2 cellular contexts compared by ENCODE assay signal in genomic region chr4:7968262-7968896, GRCh38.
A peak's percentile ranks its signal among the peaks of the same experiment; 100 is the strongest.
TF ChIP-seq lines count a peak whose summit lies in the region.

No MANE protein-coding gene starts in this region.

TF ChIP-seq in HEK293, 187 proteins besides CTCF, POLR2A, EP300 and RAD21:
- TF ChIP-seq ZSCAN30 (tag by site-specific recombination; IDR thresholded peaks at IDR 0.05) (no peak), ZNF600 (tag by site-specific recombination; IDR thresholded peaks at IDR 0.05) (peak; percentile 72), ZBTB26 (tag by site-specific recombination; optimal IDR thresholded peaks at IDR 0.05) (no peak)

TF ChIP-seq in endothelial cell of umbilical vein, 7 proteins besides CTCF, POLR2A, EP300 and RAD21:
- TF ChIP-seq JUN (IDR thresholded peaks at IDR 0.05; ENCODE audit: borderline replicate concordance, insufficient read depth, insufficient read length, low read depth) (no peak), MAX (IDR thresholded peaks at IDR 0.05; ENCODE audit: insufficient read depth, insufficient read length) (no peak), MYC (IDR thresholded peaks at IDR 0.05; ENCODE audit: low read depth, low read length) (no peak), FOS (IDR thresholded peaks at IDR 0.05; ENCODE audit: borderline replicate concordance, insufficient read depth, low read length) (no peak), GATA2 (IDR thresholded peaks at IDR 0.05; ENCODE audit: insufficient read depth, insufficient read length, low read depth, low read length) (no peak), POLR2AphosphoS5 (IDR thresholded peaks at IDR 0.05; ENCODE audit: insufficient read depth, low read depth, low read length) (peak; percentile 65), EZH2 (IDR thresholded peaks at IDR 0.05; ENCODE audit: borderline replicate concordance, low read depth, low read length, severe bottlenecking) (no peak)
TF ChIP-seq in endothelial cell of umbilical vein: peak in this region for 1.
